Comparison of ENCODE assay signal across 23 cellular contexts in genomic region chr4:165654556-165654955, GRCh38.
"Had no signal": no experiment of that assay in that cellular context is flagged by ENCODE, and none has a peak within 500 bp of the region (broad histone marks: within the 10 kb centered on the region; RNA-seq: fewer than 3 reads in every experiment).

No MANE protein-coding gene starts in this region.

- H3K36me3 Mint-ChIP-seq: immature natural killer cell had no signal

- DNase-seq: dermis blood vessel endothelial cell; dorsolateral prefrontal cortex; effector CD4-positive, alpha-beta T cell; effector memory CD4-positive, alpha-beta T cell; foreskin keratinocyte; heart left ventricle; hypothalamus; immature natural killer cell; islet precursor cell; kidney; kidney glomerular epithelial cell; left colon; left lung; left ventricle myocardium superior; lower lobe of right lung; mesendoderm; midbrain had no signal

- H2AFZ ChIP-seq: hepatocyte had no signal

- H3K4me1 Mint-ChIP-seq: immature natural killer cell had no signal

- H3K27ac ChIP-seq: coronary artery, dorsolateral prefrontal cortex, esophagus muscularis mucosa, foreskin keratinocyte, gastroesophageal sphincter, heart left ventricle, hepatocyte, left lung, lower lobe of right lung had no signal

- H3K4me1 ChIP-seq: esophagus muscularis mucosa, foreskin keratinocyte, gastroesophageal sphincter, heart left ventricle, left lung, lower lobe of right lung had no signal

- H3K27me3 ChIP-seq: esophagus muscularis mucosa, foreskin keratinocyte, gastroesophageal sphincter, heart left ventricle, hepatocyte, left lung had no signal

- H3K4me3 Mint-ChIP-seq: immature natural killer cell had no signal

- H3K4me2 ChIP-seq: hepatocyte had no signal

- ATAC-seq: foreskin keratinocyte, gastroesophageal sphincter, heart left ventricle, left colon, left lung, left ventricle myocardium superior had no signal

- FAIRE-seq: endothelial cell of umbilical vein, frontal cortex, kidney had no signal

- H3K36me3 ChIP-seq: esophagus muscularis mucosa, gastroesophageal sphincter, heart left ventricle, left lung, lower lobe of right lung had no signal

- H3K4me3 ChIP-seq: coronary artery, dorsolateral prefrontal cortex, esophagus muscularis mucosa, gastroesophageal sphincter, heart left ventricle, hepatocyte, left lung, lower lobe of right lung had no signal

- H3K27ac Mint-ChIP-seq: immature natural killer cell had no signal
